ENCODE assay signal across 1 cellular context in the genomic region with DNA sequence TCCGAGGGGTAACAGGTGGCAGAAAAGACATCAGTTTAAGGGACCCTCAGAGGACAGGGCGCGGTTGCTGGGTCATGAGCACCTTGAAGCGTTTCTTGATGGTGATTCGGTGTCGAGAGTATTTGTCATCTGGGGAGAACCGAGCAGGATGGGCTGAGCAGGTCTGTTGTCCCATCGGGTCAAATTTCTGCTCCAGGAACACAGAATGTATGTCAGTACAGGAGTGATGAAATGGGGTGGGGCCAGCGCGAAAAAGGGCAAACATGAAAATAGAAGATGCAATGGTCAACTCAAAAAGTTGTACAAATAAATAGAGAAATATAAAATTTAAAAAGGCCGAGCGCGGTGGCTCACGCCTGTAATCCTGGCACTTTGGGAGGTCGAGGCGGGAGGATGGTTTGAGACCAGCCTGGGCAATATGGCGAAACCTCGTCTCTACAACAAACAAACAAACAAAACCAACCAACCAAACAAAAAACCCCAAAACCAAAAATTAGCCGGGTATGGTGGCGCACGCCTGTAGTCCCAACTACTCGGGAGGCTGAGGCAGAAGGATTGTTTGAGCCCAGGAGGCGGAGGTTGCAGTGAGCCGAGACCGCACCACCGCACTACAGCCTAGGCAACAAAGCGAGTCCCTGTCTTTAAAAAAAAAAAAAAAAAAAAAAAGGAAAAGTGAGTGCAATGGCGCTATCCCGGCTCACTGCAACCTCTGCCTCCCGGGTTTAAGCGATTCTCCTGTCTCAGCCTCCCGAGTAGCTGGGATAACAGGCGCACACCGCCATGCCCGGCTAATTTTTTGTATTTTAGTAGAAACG.
TF ChIP-seq lines count a peak whose summit lies in the region.

No MANE protein-coding gene starts in this region.

TF ChIP-seq in HCT116, 20 proteins besides CTCF, POLR2A, EP300 and RAD21 (continued from another document):
- TF ChIP-seq, protein P1, sequence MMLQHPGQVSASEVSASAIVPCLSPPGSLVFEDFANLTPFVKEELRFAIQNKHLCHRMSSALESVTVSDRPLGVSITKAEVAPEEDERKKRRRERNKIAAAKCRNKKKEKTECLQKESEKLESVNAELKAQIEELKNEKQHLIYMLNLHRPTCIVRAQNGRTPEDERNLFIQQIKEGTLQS (IDR thresholded peaks at IDR 0.05): no peak
- no peak for TF ChIP-seq ZNF274 (IDR thresholded peaks at IDR 0.05; ENCODE audit: low read depth, low read length)
- no peak for TF ChIP-seq EGR1 (IDR thresholded peaks at IDR 0.05; ENCODE audit: low read depth)
- TF ChIP-seq EZH2phosphoT487 (IDR thresholded peaks at IDR 0.05; ENCODE audit: borderline replicate concordance): no peak
- no peak for TF ChIP-seq JUND (IDR thresholded peaks at IDR 0.05)
- no peak for TF ChIP-seq POLR2AphosphoS5 (IDR thresholded peaks at IDR 0.05; ENCODE audit: low read depth, low read length)
- TF ChIP-seq SP1 (IDR thresholded peaks at IDR 0.05; ENCODE audit: low read depth): no peak
- TF ChIP-seq SIN3A (IDR thresholded peaks at IDR 0.05; ENCODE audit: low read depth): no peak
- no peak for TF ChIP-seq EZH2 (IDR thresholded peaks at IDR 0.05)
- TF ChIP-seq, protein P2, sequence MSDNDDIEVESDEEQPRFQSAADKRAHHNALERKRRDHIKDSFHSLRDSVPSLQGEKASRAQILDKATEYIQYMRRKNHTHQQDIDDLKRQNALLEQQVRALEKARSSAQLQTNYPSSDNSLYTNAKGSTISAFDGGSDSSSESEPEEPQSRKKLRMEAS (IDR thresholded peaks at IDR 0.05): no peak
- no peak for TF ChIP-seq ZFX (IDR thresholded peaks at IDR 0.05)
- no peak for TF ChIP-seq CBX3 (IDR thresholded peaks at IDR 0.05; ENCODE audit: low read depth)
- no peak for TF ChIP-seq YY1 (IDR thresholded peaks at IDR 0.05; ENCODE audit: extremely low read depth, insufficient replicate concordance, low read depth, low read length)
- TF ChIP-seq CEBPB (IDR thresholded peaks at IDR 0.05; ENCODE audit: low read depth): no peak
- no peak for TF ChIP-seq ELF1 (IDR thresholded peaks at IDR 0.05; ENCODE audit: borderline replicate concordance, low read depth)
- no peak for TF ChIP-seq SRF (IDR thresholded peaks at IDR 0.05; ENCODE audit: low read depth)
- TF ChIP-seq, protein P3, sequence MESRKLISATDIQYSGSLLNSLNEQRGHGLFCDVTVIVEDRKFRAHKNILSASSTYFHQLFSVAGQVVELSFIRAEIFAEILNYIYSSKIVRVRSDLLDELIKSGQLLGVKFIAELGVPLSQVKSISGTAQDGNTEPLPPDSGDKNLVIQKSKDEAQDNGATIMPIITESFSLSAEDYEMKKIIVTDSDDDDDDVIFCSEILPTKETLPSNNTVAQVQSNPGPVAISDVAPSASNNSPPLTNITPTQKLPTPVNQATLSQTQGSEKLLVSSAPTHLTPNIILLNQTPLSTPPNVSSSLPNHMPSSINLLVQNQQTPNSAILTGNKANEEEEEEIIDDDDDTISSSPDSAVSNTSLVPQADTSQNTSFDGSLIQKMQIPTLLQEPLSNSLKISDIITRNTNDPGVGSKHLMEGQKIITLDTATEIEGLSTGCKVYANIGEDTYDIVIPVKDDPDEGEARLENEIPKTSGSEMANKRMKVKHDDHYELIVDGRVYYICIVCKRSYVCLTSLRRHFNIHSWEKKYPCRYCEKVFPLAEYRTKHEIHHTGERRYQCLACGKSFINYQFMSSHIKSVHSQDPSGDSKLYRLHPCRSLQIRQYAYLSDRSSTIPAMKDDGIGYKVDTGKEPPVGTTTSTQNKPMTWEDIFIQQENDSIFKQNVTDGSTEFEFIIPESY (IDR thresholded peaks at IDR 0.05; ENCODE audit: extremely low read depth, insufficient replicate concordance, low read length): no peak
- no peak for TF ChIP-seq REST (IDR thresholded peaks at IDR 0.05; ENCODE audit: low read depth)
